8 cellular contexts compared by ENCODE assay signal in the genomic region with DNA sequence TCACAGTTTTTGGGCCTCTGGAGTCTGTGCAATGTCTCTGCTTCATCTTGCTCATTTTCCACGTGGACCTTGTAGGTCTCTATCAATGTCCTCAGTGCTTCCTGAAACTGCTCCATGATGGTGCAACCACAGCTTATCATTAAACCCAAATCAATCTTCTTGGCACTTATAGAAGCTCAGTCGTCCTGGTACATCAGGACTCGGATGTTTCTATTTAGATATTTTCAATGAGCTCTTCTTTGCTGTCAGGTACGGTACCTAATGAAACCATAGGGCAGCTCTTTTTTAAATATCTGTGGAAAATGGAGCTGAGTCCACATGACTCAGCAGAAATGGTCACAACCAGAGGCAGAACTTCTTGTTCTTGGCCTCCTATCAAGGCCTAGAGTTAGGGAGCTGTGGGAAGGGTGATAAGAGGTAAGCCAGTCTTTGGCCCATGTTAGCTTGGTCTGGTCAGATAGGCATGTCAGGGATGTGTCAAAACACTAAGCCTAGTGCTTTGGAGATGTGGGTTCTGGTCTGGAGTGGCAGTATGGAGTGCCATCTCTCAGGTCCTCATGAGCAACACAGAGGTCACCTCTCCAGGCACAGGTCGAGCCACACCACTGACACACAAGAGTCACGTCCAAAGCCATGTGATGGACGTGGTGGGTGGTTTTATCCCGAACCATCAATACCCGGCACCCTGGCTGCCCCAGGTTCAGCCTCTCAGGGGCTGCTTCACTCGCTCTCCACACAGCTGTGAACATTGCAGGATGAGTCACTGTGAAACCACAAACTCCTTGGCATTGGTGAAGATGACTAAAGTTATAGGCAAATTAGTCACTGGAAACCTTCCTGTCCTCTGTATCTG.
DNase-seq lines count a peak whose midpoint lies in the region; ATAC-seq and TF ChIP-seq lines count a peak whose summit lies in the region.

No MANE protein-coding gene starts in this region.

- WGBS in sigmoid colon, 2 donors = 67 to 82% methylated on average over 10 of the region's 10 CpGs

- TF ChIP-seq POLR2A in sigmoid colon (IDR thresholded peaks at IDR 0.05) = no peak

- no peak for TF ChIP-seq EP300 in sigmoid colon (IDR thresholded peaks at IDR 0.05)

- H3K27me3 ChIP-seq in RWPE2 (ENCODE audit: insufficient read depth, poor library complexity, severe bottlenecking) = no peaks in the 10 kb centered on the region
- no peaks in the 10 kb centered on the region for H3K27me3 ChIP-seq in sigmoid colon

- no peaks in the 10 kb centered on the region for H3K9me3 ChIP-seq in RWPE2 (ENCODE audit: severe bottlenecking)
- no peaks in the 10 kb centered on the region for H3K9me3 ChIP-seq in sigmoid colon

- intact Hi-C loops in sigmoid colon (cut with DNase I) = no loop called here

- H3K36me3 ChIP-seq in RWPE2 (ENCODE audit: low read depth) (no peaks in the 10 kb centered on the region), sigmoid colon (no peaks in the 10 kb centered on the region)

- peak; percentile 97 for DNase-seq in A172 (ENCODE audit: low spot score)
- peak; percentile 73 for DNase-seq in RWPE2 (ENCODE audit: low spot score)
- DNase-seq in activated naive CD4-positive, alpha-beta T cell treated with anti-CD3 and anti-CD28 coated beads, Interleukin-2, amount 50 U/mL, for 16 hours = peak; percentile 54
- peak; percentile 7 for DNase-seq in iPS-NIHi7 (ENCODE audit: extremely low spot score)
- peak; percentile 48 to 62 (median 60) for DNase-seq in stimulated activated CD4-positive, alpha-beta T cell treated with anti-CD3 and anti-CD28 coated beads, TNF-alpha, amount 100 ng/mL, for 48 hours (ENCODE audit: low read depth in 3 of 3)
- DNase-seq in sigmoid colon = no peak

- H3K4me3 ChIP-seq in RWPE2 (ENCODE audit: severe bottlenecking) (no peak overlapping the region), sigmoid colon (no peak overlapping the region)

- H3K4me1 ChIP-seq in RWPE2 (ENCODE audit: insufficient read depth, poor library complexity, severe bottlenecking) (peaks cover 26% of the 10 kb centered on the region), sigmoid colon (peaks cover 0 to 11% (median 0%) of the 10 kb centered on the region in 4 donors)

- no peak for TF ChIP-seq CTCF in RWPE2 (IDR thresholded peaks at IDR 0.05; ENCODE audit: poor library complexity, severe bottlenecking)
- no peak for TF ChIP-seq CTCF in sigmoid colon (IDR thresholded peaks at IDR 0.05)

- H3K27ac ChIP-seq in RWPE2 (ENCODE audit: poor library complexity, severe bottlenecking) (peak overlapping the region; percentile 78), sigmoid colon (peak overlapping the region in 1 of 4 donors; percentile 47)

- peak; percentile 82 for ATAC-seq in GM19023 (IDR thresholded peaks at IDR 0.05; ENCODE audit: unreplicated experiment)
- peak; percentile 86 for ATAC-seq in HG03135 (IDR thresholded peaks at IDR 0.05; ENCODE audit: unreplicated experiment)
- peak; percentile 96 for ATAC-seq in RWPE2 (ENCODE audit: low read depth)
